1 cellular context compared by ENCODE assay signal in the genomic region with DNA sequence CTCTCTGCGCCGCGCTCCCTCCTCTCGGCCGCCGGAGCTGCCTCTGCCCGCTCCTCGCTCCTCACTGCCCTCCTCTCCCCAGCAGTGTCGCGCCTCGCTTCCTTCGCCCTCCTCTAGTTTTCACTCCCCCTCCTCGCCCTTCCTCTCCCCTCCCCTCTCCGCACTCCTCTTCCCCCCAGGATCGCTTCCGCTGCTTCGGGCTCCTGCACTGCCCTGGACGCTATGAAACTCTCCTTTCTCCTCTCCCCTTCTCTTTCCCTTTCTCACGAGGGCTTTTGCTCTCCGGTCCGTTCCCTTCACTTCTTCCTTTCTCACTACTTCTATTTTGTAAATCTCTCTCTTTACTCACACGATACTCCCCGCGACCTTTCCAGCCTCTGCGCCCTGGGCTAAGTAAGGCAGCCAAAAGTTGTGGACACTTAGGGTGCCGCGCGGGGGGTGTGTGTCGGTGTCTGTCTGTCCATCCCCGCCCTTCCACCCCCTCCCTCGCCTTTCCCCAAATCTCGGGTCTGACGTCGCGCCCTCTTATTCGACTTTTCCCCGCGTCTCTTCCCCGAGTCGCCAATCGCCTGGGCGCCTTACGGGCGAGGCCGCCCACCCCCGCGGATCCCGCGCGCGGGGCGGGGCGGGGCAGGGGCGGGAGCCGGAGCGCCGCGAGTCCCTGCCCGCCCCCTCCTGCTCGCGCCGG.
TF ChIP-seq lines count a peak whose summit lies in the region.

Gene IRX3, minus strand, starts transcription at position 458 of the 688 bp plus-strand sequence. CDS start 737 bp downstream, outside the sequence.

TF ChIP-seq in A549, 52 proteins besides CTCF, POLR2A, EP300 and RAD21 (continued from another document):
- TF ChIP-seq, protein P1, sequence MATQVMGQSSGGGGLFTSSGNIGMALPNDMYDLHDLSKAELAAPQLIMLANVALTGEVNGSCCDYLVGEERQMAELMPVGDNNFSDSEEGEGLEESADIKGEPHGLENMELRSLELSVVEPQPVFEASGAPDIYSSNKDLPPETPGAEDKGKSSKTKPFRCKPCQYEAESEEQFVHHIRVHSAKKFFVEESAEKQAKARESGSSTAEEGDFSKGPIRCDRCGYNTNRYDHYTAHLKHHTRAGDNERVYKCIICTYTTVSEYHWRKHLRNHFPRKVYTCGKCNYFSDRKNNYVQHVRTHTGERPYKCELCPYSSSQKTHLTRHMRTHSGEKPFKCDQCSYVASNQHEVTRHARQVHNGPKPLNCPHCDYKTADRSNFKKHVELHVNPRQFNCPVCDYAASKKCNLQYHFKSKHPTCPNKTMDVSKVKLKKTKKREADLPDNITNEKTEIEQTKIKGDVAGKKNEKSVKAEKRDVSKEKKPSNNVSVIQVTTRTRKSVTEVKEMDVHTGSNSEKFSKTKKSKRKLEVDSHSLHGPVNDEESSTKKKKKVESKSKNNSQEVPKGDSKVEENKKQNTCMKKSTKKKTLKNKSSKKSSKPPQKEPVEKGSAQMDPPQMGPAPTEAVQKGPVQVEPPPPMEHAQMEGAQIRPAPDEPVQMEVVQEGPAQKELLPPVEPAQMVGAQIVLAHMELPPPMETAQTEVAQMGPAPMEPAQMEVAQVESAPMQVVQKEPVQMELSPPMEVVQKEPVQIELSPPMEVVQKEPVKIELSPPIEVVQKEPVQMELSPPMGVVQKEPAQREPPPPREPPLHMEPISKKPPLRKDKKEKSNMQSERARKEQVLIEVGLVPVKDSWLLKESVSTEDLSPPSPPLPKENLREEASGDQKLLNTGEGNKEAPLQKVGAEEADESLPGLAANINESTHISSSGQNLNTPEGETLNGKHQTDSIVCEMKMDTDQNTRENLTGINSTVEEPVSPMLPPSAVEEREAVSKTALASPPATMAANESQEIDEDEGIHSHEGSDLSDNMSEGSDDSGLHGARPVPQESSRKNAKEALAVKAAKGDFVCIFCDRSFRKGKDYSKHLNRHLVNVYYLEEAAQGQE (IDR thresholded peaks at IDR 0.05) = 0 out of 2 replicates have a peak, but pooled peaks have one; percentile 21
- TF ChIP-seq, protein P2, sequence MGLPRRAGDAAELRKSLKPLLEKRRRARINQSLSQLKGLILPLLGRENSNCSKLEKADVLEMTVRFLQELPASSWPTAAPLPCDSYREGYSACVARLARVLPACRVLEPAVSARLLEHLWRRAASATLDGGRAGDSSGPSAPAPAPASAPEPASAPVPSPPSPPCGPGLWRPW (IDR thresholded peaks at IDR 0.05) = no peak
- TF ChIP-seq RARB (CRISPR knock-in tag; IDR thresholded peaks at IDR 0.05) (no peak), E2F6 (IDR thresholded peaks at IDR 0.05; ENCODE audit: borderline replicate concordance, low read depth) (0 out of 2 replicates have a peak, but pooled peaks have one; percentile 31), EHF (CRISPR knock-in tag; IDR thresholded peaks at IDR 0.05) (no peak), HOXB13 (CRISPR knock-in tag; IDR thresholded peaks at IDR 0.05; ENCODE audit: low read depth) (no peak), KDM1A (IDR thresholded peaks at IDR 0.05; ENCODE audit: low read depth) (no peak), RNF2 (IDR thresholded peaks at IDR 0.05; ENCODE audit: borderline replicate concordance, low read depth) (peak; percentile 87; the same call in 1 of the 2 replicates), FOSB (CRISPR knock-in tag; IDR thresholded peaks at IDR 0.05) (no peak), TFCP2L1 (CRISPR knock-in tag; IDR thresholded peaks at IDR 0.05) (no peak), HOXB5 (CRISPR knock-in tag; IDR thresholded peaks at IDR 0.05) (no peak), USF2 (IDR thresholded peaks at IDR 0.05) (no peak), CBX2 (IDR thresholded peaks at IDR 0.05; ENCODE audit: borderline replicate concordance, low read depth) (no peak), HEYL (CRISPR knock-in tag; IDR thresholded peaks at IDR 0.05) (no peak), JUN (IDR thresholded peaks at IDR 0.05) (no peak), NR3C1 (IDR thresholded peaks at IDR 0.05) (no peak), ZFP36 (IDR thresholded peaks at IDR 0.05; ENCODE audit: borderline replicate concordance, partially characterized antibody) (no peak)
- TF ChIP-seq, protein P3, sequence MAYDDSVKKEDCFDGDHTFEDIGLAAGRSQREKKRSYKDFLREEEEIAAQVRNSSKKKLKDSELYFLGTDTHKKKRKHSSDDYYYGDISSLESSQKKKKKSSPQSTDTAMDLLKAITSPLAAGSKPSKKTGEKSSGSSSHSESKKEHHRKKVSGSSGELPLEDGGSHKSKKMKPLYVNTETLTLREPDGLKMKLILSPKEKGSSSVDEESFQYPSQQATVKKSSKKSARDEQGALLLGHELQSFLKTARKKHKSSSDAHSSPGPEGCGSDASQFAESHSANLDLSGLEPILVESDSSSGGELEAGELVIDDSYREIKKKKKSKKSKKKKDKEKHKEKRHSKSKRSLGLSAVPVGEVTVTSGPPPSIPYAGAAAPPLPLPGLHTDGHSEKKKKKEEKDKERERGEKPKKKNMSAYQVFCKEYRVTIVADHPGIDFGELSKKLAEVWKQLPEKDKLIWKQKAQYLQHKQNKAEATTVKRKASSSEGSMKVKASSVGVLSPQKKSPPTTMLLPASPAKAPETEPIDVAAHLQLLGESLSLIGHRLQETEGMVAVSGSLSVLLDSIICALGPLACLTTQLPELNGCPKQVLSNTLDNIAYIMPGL (CRISPR knock-in tag; IDR thresholded peaks at IDR 0.05; ENCODE audit: borderline replicate concordance) = no peak
